In the genomic region with DNA sequence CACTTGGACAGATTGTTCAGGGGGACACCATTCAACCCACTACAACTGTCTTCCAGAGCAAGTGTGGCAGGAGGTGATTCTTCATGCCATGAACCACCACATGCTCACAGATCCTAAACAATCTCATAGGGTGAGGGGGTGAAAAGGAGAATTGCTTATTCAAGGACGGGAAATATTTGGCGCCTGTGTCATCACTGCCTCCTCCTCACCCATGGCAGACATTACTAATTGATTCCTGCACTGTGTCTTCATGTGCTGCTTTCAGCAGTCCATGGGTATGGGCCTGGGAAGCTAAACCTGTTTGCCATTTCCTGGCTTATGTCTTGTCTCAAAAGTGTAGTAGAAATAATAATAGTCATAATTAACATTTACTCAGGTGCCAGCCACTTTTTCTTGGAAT, we compare ENCODE assay signal across 2 cellular contexts.
TF ChIP-seq lines count a peak whose summit lies in the region.

No MANE protein-coding gene starts in this region.

TF ChIP-seq in K562, 482 proteins besides CTCF, POLR2A, EP300 and RAD21:
- 0 out of 3 replicates have a peak, but pooled peaks of 1 of the 2 experiments have one; percentile 40 for TF ChIP-seq CBX3 (IDR thresholded peaks at IDR 0.05; ENCODE audit: borderline replicate concordance in 1 of 2, low read length in 2 of 2)
- no peak for TF ChIP-seq RHOXF2B (CRISPR knock-in tag; conservative IDR thresholded peaks at IDR 0.05)
- TF ChIP-seq, protein P1, sequence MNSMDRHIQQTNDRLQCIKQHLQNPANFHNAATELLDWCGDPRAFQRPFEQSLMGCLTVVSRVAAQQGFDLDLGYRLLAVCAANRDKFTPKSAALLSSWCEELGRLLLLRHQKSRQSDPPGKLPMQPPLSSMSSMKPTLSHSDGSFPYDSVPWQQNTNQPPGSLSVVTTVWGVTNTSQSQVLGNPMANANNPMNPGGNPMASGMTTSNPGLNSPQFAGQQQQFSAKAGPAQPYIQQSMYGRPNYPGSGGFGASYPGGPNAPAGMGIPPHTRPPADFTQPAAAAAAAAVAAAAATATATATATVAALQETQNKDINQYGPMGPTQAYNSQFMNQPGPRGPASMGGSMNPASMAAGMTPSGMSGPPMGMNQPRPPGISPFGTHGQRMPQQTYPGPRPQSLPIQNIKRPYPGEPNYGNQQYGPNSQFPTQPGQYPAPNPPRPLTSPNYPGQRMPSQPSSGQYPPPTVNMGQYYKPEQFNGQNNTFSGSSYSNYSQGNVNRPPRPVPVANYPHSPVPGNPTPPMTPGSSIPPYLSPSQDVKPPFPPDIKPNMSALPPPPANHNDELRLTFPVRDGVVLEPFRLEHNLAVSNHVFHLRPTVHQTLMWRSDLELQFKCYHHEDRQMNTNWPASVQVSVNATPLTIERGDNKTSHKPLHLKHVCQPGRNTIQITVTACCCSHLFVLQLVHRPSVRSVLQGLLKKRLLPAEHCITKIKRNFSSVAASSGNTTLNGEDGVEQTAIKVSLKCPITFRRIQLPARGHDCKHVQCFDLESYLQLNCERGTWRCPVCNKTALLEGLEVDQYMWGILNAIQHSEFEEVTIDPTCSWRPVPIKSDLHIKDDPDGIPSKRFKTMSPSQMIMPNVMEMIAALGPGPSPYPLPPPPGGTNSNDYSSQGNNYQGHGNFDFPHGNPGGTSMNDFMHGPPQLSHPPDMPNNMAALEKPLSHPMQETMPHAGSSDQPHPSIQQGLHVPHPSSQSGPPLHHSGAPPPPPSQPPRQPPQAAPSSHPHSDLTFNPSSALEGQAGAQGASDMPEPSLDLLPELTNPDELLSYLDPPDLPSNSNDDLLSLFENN (IDR thresholded peaks at IDR 0.05; ENCODE audit: low read depth in 2 of 2, low read length in 2 of 2): peak in 1 of 2 experiments; percentile 62; a peak in 1 of 4 replicates
- peak in 1 of 2 experiments; percentile 90; a peak in 2 of 4 replicates for TF ChIP-seq MLLT1 (IDR thresholded peaks at IDR 0.05)
- no peak for TF ChIP-seq TGIF2 (CRISPR knock-in tag; IDR thresholded peaks at IDR 0.05)
- peak; percentile 93 for TF ChIP-seq ZNF23 (CRISPR knock-in tag; IDR thresholded peaks at IDR 0.05)
- TF ChIP-seq ZBTB17 (CRISPR knock-in tag; IDR thresholded peaks at IDR 0.05): peak; percentile 96
- TF ChIP-seq WHSC1 (IDR thresholded peaks at IDR 0.05; ENCODE audit: low read length): no peak

TF ChIP-seq in SK-N-SH, 30 proteins besides CTCF, POLR2A, EP300 and RAD21:
- TF ChIP-seq MEF2A (IDR thresholded peaks at IDR 0.05; ENCODE audit: borderline replicate concordance, low read depth) (no peak), CHD2 (IDR thresholded peaks at IDR 0.05; ENCODE audit: low read length, partially characterized antibody) (no peak), NFIC (IDR thresholded peaks at IDR 0.05; ENCODE audit: borderline replicate concordance) (no peak), RXRA (IDR thresholded peaks at IDR 0.05; ENCODE audit: borderline replicate concordance, low read depth) (no peak), SIN3A (IDR thresholded peaks at IDR 0.05; ENCODE audit: borderline replicate concordance, low read depth, low read length) (no peak), REST (IDR thresholded peaks at IDR 0.05; ENCODE audit: low read depth, low read length) (no peak), GATA2 (CRISPR knock-in tag; IDR thresholded peaks at IDR 0.05) (no peak), EZH2phosphoT487 (IDR thresholded peaks at IDR 0.05; ENCODE audit: borderline replicate concordance, low read depth) (no peak), YY1 (IDR thresholded peaks at IDR 0.05; ENCODE audit: low read depth) (no peak), TEAD4 (IDR thresholded peaks at IDR 0.05; ENCODE audit: borderline replicate concordance, insufficient read depth) (no peak), RCOR1 (IDR thresholded peaks at IDR 0.05; ENCODE audit: low read length) (no peak), FOXJ3 (CRISPR knock-in tag; IDR thresholded peaks at IDR 0.05) (no peak), POLR2AphosphoS5 (IDR thresholded peaks at IDR 0.05; ENCODE audit: low read depth, low read length) (no peak; the same call in 1 of the 2 replicates), ELF1 (IDR thresholded peaks at IDR 0.05) (no peak), JUND (IDR thresholded peaks at IDR 0.05) (no peak)
- TF ChIP-seq, protein P2, sequence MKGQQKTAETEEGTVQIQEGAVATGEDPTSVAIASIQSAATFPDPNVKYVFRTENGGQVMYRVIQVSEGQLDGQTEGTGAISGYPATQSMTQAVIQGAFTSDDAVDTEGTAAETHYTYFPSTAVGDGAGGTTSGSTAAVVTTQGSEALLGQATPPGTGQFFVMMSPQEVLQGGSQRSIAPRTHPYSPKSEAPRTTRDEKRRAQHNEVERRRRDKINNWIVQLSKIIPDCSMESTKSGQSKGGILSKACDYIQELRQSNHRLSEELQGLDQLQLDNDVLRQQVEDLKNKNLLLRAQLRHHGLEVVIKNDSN (IDR thresholded peaks at IDR 0.05; ENCODE audit: borderline replicate concordance, low read depth): no peak
- TF ChIP-seq, protein P3, sequence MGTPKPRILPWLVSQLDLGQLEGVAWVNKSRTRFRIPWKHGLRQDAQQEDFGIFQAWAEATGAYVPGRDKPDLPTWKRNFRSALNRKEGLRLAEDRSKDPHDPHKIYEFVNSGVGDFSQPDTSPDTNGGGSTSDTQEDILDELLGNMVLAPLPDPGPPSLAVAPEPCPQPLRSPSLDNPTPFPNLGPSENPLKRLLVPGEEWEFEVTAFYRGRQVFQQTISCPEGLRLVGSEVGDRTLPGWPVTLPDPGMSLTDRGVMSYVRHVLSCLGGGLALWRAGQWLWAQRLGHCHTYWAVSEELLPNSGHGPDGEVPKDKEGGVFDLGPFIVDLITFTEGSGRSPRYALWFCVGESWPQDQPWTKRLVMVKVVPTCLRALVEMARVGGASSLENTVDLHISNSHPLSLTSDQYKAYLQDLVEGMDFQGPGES (IDR thresholded peaks at IDR 0.05; ENCODE audit: low read depth, low read length): no peak
- TF ChIP-seq, protein P4, sequence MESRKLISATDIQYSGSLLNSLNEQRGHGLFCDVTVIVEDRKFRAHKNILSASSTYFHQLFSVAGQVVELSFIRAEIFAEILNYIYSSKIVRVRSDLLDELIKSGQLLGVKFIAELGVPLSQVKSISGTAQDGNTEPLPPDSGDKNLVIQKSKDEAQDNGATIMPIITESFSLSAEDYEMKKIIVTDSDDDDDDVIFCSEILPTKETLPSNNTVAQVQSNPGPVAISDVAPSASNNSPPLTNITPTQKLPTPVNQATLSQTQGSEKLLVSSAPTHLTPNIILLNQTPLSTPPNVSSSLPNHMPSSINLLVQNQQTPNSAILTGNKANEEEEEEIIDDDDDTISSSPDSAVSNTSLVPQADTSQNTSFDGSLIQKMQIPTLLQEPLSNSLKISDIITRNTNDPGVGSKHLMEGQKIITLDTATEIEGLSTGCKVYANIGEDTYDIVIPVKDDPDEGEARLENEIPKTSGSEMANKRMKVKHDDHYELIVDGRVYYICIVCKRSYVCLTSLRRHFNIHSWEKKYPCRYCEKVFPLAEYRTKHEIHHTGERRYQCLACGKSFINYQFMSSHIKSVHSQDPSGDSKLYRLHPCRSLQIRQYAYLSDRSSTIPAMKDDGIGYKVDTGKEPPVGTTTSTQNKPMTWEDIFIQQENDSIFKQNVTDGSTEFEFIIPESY (IDR thresholded peaks at IDR 0.05; ENCODE audit: borderline replicate concordance, low read depth): no peak
- TF ChIP-seq, protein P5, sequence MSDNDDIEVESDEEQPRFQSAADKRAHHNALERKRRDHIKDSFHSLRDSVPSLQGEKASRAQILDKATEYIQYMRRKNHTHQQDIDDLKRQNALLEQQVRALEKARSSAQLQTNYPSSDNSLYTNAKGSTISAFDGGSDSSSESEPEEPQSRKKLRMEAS (IDR thresholded peaks at IDR 0.05; ENCODE audit: low read depth): no peak
